In the genomic region with DNA sequence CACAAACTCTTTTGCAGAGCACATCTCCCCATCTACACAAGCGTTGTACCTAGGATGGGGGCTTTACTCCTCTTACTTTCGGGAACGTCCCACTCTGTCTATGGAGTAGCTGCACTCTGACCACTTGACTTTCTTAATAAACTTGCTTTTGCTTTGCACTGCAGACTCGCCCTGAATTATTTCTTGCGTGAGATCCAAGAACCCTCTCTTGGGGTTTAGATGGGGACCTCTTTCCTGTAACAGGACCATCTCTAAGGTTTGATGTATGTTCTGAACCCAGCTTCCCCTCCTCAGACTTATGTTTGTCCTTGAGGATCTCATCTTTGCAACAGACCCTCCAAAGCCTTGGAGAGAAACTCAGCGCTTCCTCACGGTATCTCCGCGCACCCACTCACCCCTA, we compare ENCODE assay signal across 17 cellular contexts. TPM values are rescaled to one million over a fixed set of nuclear protein-coding genes. Genes with fewer than 3 reads are reported as not detected.
DNase-seq lines count a peak whose midpoint lies in the region; ATAC-seq and TF ChIP-seq lines count a peak whose summit lies in the region.
"Not testable (repeated sequence)": the region's sequence is repeated elsewhere in the genome, so short reads cannot be mapped to it uniquely, and the experiment has no call there.
"Had no signal": no experiment of that assay in that cellular context is flagged by ENCODE, and none has a peak within 500 bp of the region (broad histone marks: within the 10 kb centered on the region; RNA-seq: fewer than 3 reads in every experiment).

No MANE protein-coding gene starts in this region.

- not testable (repeated sequence) for DNase-seq in CD8-positive, alpha-beta T cell; activated CD4-positive, alpha-beta T cell treated with anti-CD3 and anti-CD28 coated beads, Interleukin-2, amount 10 ng/mL, durations not matched to agents 7 days and 5 days; activated naive CD4-positive, alpha-beta T cell treated with anti-CD3 and anti-CD28 coated beads for 36 hours; chondrocyte (ENCODE audit: low spot score); immature natural killer cell; nephron progenitor cell; stimulated activated naive CD8-positive, alpha-beta T cell treated with anti-CD3 and anti-CD28 coated beads, Interleukin-15, amount 100 ng/mL, for 72 hours

- H3K36me3 ChIP-seq in CD8-positive, alpha-beta T cell (ENCODE audit: insufficient read depth, low read length), result not testable (repeated sequence)

- H3K27ac Mint-ChIP-seq in CD8-positive, alpha-beta T cell; IgD-negative memory B cell; activated naive CD4-positive, alpha-beta T cell treated with anti-CD3 and anti-CD28 coated beads for 36 hours; chondrocyte (ENCODE audit: unreplicated experiment); immature natural killer cell; nephron progenitor cell; stimulated activated naive CD8-positive, alpha-beta T cell treated with anti-CD3 and anti-CD28 coated beads, Interleukin-15, amount 100 ng/mL, for 72 hours: not testable (repeated sequence)
- peak overlapping the region; percentile 78 for H3K27ac Mint-ChIP-seq in activated CD4-positive, alpha-beta T cell treated with anti-CD3 and anti-CD28 coated beads, Interleukin-2, amount 10 ng/mL, durations not matched to agents 7 days and 5 days

- CTCF ChIA-PET in CD8-positive, alpha-beta T cell (lab: Charles Lee); activated CD4-positive, alpha-beta T cell treated with anti-CD3 and anti-CD28 coated beads, Interleukin-2, amount 10 ng/mL, durations not matched to agents 7 days and 5 days (lab: Charles Lee); activated naive CD4-positive, alpha-beta T cell treated with anti-CD3 and anti-CD28 coated beads for 36 hours (lab: Charles Lee): not testable (repeated sequence)

- ATAC-seq in CD8-positive, alpha-beta T cell; stimulated activated naive CD8-positive, alpha-beta T cell treated with anti-CD3 and anti-CD28 coated beads, Interleukin-15, amount 100 ng/mL, for 72 hours: not testable (repeated sequence)

- H3K4me1 Mint-ChIP-seq in CD8-positive, alpha-beta T cell (ENCODE audit: low read depth), result peaks cover 15% of the 10 kb centered on the region
- H3K4me1 Mint-ChIP-seq in IgD-negative memory B cell, result peaks cover 10 to 14% (median 12%) of the 10 kb centered on the region in 3 donors
- H3K4me1 Mint-ChIP-seq in activated CD4-positive, alpha-beta T cell treated with anti-CD3 and anti-CD28 coated beads, Interleukin-2, amount 10 ng/mL, durations not matched to agents 7 days and 5 days, result peaks cover 18% of the 10 kb centered on the region
- H3K4me1 Mint-ChIP-seq in activated naive CD4-positive, alpha-beta T cell treated with anti-CD3 and anti-CD28 coated beads for 36 hours (ENCODE audit: low read depth), result peaks cover 12% of the 10 kb centered on the region
- not testable (repeated sequence) for H3K4me1 Mint-ChIP-seq in chondrocyte (ENCODE audit: low read depth); nephron progenitor cell
- peaks cover 15% of the 10 kb centered on the region in 2 donors for H3K4me1 Mint-ChIP-seq in immature natural killer cell
- H3K4me1 Mint-ChIP-seq in stimulated activated naive CD8-positive, alpha-beta T cell treated with anti-CD3 and anti-CD28 coated beads, Interleukin-15, amount 100 ng/mL, for 72 hours, result peaks cover 17% of the 10 kb centered on the region

- not testable (repeated sequence) for H3K27me3 ChIP-seq in CD8-positive, alpha-beta T cell (ENCODE audit: insufficient read depth, low read length)

- not testable (repeated sequence) for TF ChIP-seq CTCF in CD8-positive, alpha-beta T cell (IDR thresholded peaks at IDR 0.05); chondrocyte (IDR thresholded peaks at IDR 0.05); nephron progenitor cell (IDR thresholded peaks at IDR 0.05)

- H3K9me3 ChIP-seq in CD8-positive, alpha-beta T cell (ENCODE audit: low read length), result not testable (repeated sequence)

- not testable (repeated sequence) for H3K36me3 Mint-ChIP-seq in CD8-positive, alpha-beta T cell; IgD-negative memory B cell; activated CD4-positive, alpha-beta T cell treated with anti-CD3 and anti-CD28 coated beads, Interleukin-2, amount 10 ng/mL, durations not matched to agents 7 days and 5 days (ENCODE audit: low read depth); activated naive CD4-positive, alpha-beta T cell treated with anti-CD3 and anti-CD28 coated beads for 36 hours (ENCODE audit: low read depth); chondrocyte (ENCODE audit: low read depth); immature natural killer cell; nephron progenitor cell (ENCODE audit: low read depth)

- H3K9me3 Mint-ChIP-seq in CD8-positive, alpha-beta T cell; IgD-negative memory B cell; activated CD4-positive, alpha-beta T cell treated with anti-CD3 and anti-CD28 coated beads, Interleukin-2, amount 10 ng/mL, durations not matched to agents 7 days and 5 days; activated naive CD4-positive, alpha-beta T cell treated with anti-CD3 and anti-CD28 coated beads for 36 hours; chondrocyte (ENCODE audit: low read depth); immature natural killer cell; nephron progenitor cell; stimulated activated naive CD8-positive, alpha-beta T cell treated with anti-CD3 and anti-CD28 coated beads, Interleukin-15, amount 100 ng/mL, for 72 hours: not testable (repeated sequence)

- H3K4me3 Mint-ChIP-seq in CD8-positive, alpha-beta T cell, result peak overlapping the region; percentile 79
- H3K4me3 Mint-ChIP-seq in IgD-negative memory B cell, result peak overlapping the region; percentile 77 to 94 (median 84)
- peak overlapping the region; percentile 75 for H3K4me3 Mint-ChIP-seq in activated CD4-positive, alpha-beta T cell treated with anti-CD3 and anti-CD28 coated beads, Interleukin-2, amount 10 ng/mL, durations not matched to agents 7 days and 5 days
- H3K4me3 Mint-ChIP-seq in activated naive CD4-positive, alpha-beta T cell treated with anti-CD3 and anti-CD28 coated beads for 36 hours, result peak overlapping the region; percentile 62
- peak overlapping the region; percentile 60 for H3K4me3 Mint-ChIP-seq in chondrocyte (ENCODE audit: unreplicated experiment)
- peak overlapping the region; percentile 42 to 84 (median 82) for H3K4me3 Mint-ChIP-seq in immature natural killer cell
- H3K4me3 Mint-ChIP-seq in nephron progenitor cell, result peak overlapping the region; percentile 78
- peak overlapping the region; percentile 78 to 85 for H3K4me3 Mint-ChIP-seq in stimulated activated naive CD8-positive, alpha-beta T cell treated with anti-CD3 and anti-CD28 coated beads, Interleukin-15, amount 100 ng/mL, for 72 hours

- intact Hi-C loops in CD8-positive, alpha-beta T cell (cut with DNase I, micrococcal nuclease); activated naive CD4-positive, alpha-beta T cell treated with anti-CD3 and anti-CD28 coated beads for 36 hours (cut with micrococcal nuclease): not testable (repeated sequence)

- H3K27me3 Mint-ChIP-seq in CD8-positive, alpha-beta T cell (ENCODE audit: low read depth); activated naive CD4-positive, alpha-beta T cell treated with anti-CD3 and anti-CD28 coated beads for 36 hours (ENCODE audit: low read depth); chondrocyte (ENCODE audit: low read depth); stimulated activated naive CD8-positive, alpha-beta T cell treated with anti-CD3 and anti-CD28 coated beads, Interleukin-15, amount 100 ng/mL, for 72 hours: not testable (repeated sequence)
- H3K27me3 Mint-ChIP-seq in IgD-negative memory B cell (peaks cover 13% of the 10 kb centered on the region), immature natural killer cell (ENCODE audit: low read depth in 3 of 3) (peaks cover 2 to 10% (median 4%) of the 10 kb centered on the region in 3 donors), nephron progenitor cell (ENCODE audit: low read depth, poor library complexity) (peaks cover 52% of the 10 kb centered on the region)
- H3K27me3 Mint-ChIP-seq in activated CD4-positive, alpha-beta T cell treated with anti-CD3 and anti-CD28 coated beads, Interleukin-2, amount 10 ng/mL, durations not matched to agents 7 days and 5 days, result peaks cover 17% of the 10 kb centered on the region

- not testable (repeated sequence) for H3K4me1 ChIP-seq in CD8-positive, alpha-beta T cell (ENCODE audit: insufficient read depth, low read length)

- peak overlapping the region; percentile 56 for H3K4me3 ChIP-seq in CD8-positive, alpha-beta T cell (ENCODE audit: low read depth, low read length)

- POLR2A ChIA-PET in CD8-positive, alpha-beta T cell (lab: Charles Lee), result interaction anchor here (2.4 kb wide), 1 partner anchor 177 kb away, joined by 7 read pairs; no protein-coding TSS in a partner anchor
- POLR2A ChIA-PET in activated CD4-positive, alpha-beta T cell treated with anti-CD3 and anti-CD28 coated beads, Interleukin-2, amount 10 ng/mL, durations not matched to agents 7 days and 5 days (lab: Charles Lee), result not testable (repeated sequence)

- not testable (repeated sequence) for H3K27ac ChIP-seq in CD8-positive, alpha-beta T cell (ENCODE audit: low read depth, low read length)

RNA-seq across cellular contexts. Expression of a gene that starts 59.3 kb away (rescaled TPM):
- not detected for total RNA-seq in CD8-positive, alpha-beta T cell
- polyA plus RNA-seq in IgD-negative memory B cell (not detected), immature natural killer cell (not detected)
- not detected for total RNA-seq in activated CD4-positive, alpha-beta T cell treated with anti-CD3 and anti-CD28 coated beads, Interleukin-2, amount 10 ng/mL, durations not matched to agents 7 days and 5 days
- not detected for total RNA-seq in activated naive CD4-positive, alpha-beta T cell treated with anti-CD3 and anti-CD28 coated beads for 36 hours
- not detected in 3 replicates for total RNA-seq in chondrocyte
- total RNA-seq: foreskin keratinocyte, GM12878, heart right ventricle, left cardiac atrium, pancreas, PC-9, right atrium auricular region, Right ventricle myocardium inferior, subcutaneous adipose tissue had no signal
- polyA plus RNA-seq: foreskin keratinocyte, GM12878, heart right ventricle had no signal
